In genomic region chr5:86885011-86885410, GRCh38 we compare ENCODE assay signal across 27 cellular contexts.
"Had no signal": no experiment of that assay in that cellular context is flagged by ENCODE, and none has a peak within 500 bp of the region (broad histone marks: within the 10 kb centered on the region; RNA-seq: fewer than 3 reads in every experiment).

No MANE protein-coding gene starts in this region.

- H3K4me3 ChIP-seq: stomach, suprapubic skin, thoracic aorta, thyroid gland, tibial artery, tibial nerve, transverse colon, upper lobe of left lung, upper lobe of right lung, uterus, vagina had no signal

- H3K27me3 Mint-ChIP-seq: stimulated activated memory B cell treated with anti-CD40 and anti-IgM and Interleukin-4, amounts not matched to agents 10 μg/mL and 1 μg/mL and 100 μg/mL, for 72 hours; stimulated activated naive CD8-positive, alpha-beta T cell treated with anti-CD3 and anti-CD28 coated beads, Interleukin-15, amount 100 ng/mL, for 72 hours had no signal

- H3K4me1 ChIP-seq: stomach, suprapubic skin, testis, thyroid gland, transverse colon, upper lobe of left lung, upper lobe of right lung, uterus, vagina had no signal

- H3K27ac Mint-ChIP-seq: stimulated activated effector memory CD8-positive, alpha-beta T cell treated with anti-CD3 and anti-CD28 coated beads, Interleukin-12 subunit alpha, Interleukin-12 subunit beta, amount 100 ng/mL, for 72 hours; stimulated activated memory B cell treated with anti-CD40 and anti-IgM and Interleukin-4, amounts not matched to agents 10 μg/mL and 1 μg/mL and 100 μg/mL, for 72 hours; stimulated activated naive B cell treated with anti-CD40 and anti-IgM and Interleukin-4, amounts not matched to agents 10 μg/mL and 1 μg/mL and 100 μg/mL, for 72 hours; stimulated activated naive CD8-positive, alpha-beta T cell treated with anti-CD3 and anti-CD28 coated beads, Interleukin-15, amount 100 ng/mL, for 72 hours; stimulated activated naive CD8-positive, alpha-beta T cell treated with anti-CD3 and anti-CD28 coated beads, Interleukin-15, Interleukin-2, amounts not matched to agents 100 ng/mL and 50 ng/mL, for 24 hours; type B pancreatic cell had no signal

- H3K27ac ChIP-seq: stomach, suprapubic skin, testis, thoracic aorta, thyroid gland, tibial artery, tibial nerve, transverse colon, upper lobe of left lung, upper lobe of right lung, uterus, vagina had no signal

- H3K4me1 Mint-ChIP-seq: stimulated activated memory B cell treated with anti-CD40 and anti-IgM and Interleukin-4, amounts not matched to agents 10 μg/mL and 1 μg/mL and 100 μg/mL, for 72 hours; stimulated activated naive B cell treated with anti-CD40 and anti-IgM and Interleukin-4, amounts not matched to agents 10 μg/mL and 1 μg/mL and 100 μg/mL, for 72 hours; stimulated activated naive CD8-positive, alpha-beta T cell treated with anti-CD3 and anti-CD28 coated beads, Interleukin-15, amount 100 ng/mL, for 72 hours had no signal

- H3K36me3 ChIP-seq: stomach, suprapubic skin, thoracic aorta, thyroid gland, tibial artery, tibial nerve, transverse colon, upper lobe of left lung, upper lobe of right lung, uterus, vagina had no signal

- H3K36me3 Mint-ChIP-seq: stimulated activated effector memory CD8-positive, alpha-beta T cell treated with anti-CD3 and anti-CD28 coated beads, Interleukin-12 subunit alpha, Interleukin-12 subunit beta, amount 100 ng/mL, for 72 hours; stimulated activated memory B cell treated with anti-CD40 and anti-IgM and Interleukin-4, amounts not matched to agents 10 μg/mL and 1 μg/mL and 100 μg/mL, for 72 hours; stimulated activated naive B cell treated with anti-CD40 and anti-IgM and Interleukin-4, amounts not matched to agents 10 μg/mL and 1 μg/mL and 100 μg/mL, for 72 hours; type B pancreatic cell had no signal

- H3K9me3 Mint-ChIP-seq: stimulated activated effector memory CD8-positive, alpha-beta T cell treated with anti-CD3 and anti-CD28 coated beads, Interleukin-12 subunit alpha, Interleukin-12 subunit beta, amount 100 ng/mL, for 72 hours; stimulated activated memory B cell treated with anti-CD40 and anti-IgM and Interleukin-4, amounts not matched to agents 10 μg/mL and 1 μg/mL and 100 μg/mL, for 72 hours; stimulated activated naive B cell treated with anti-CD40 and anti-IgM and Interleukin-4, amounts not matched to agents 10 μg/mL and 1 μg/mL and 100 μg/mL, for 72 hours; stimulated activated naive CD8-positive, alpha-beta T cell treated with anti-CD3 and anti-CD28 coated beads, Interleukin-15, amount 100 ng/mL, for 72 hours; stimulated activated naive CD8-positive, alpha-beta T cell treated with anti-CD3 and anti-CD28 coated beads, Interleukin-15, Interleukin-2, amounts not matched to agents 100 ng/mL and 50 ng/mL, for 24 hours; type B pancreatic cell had no signal

- H3K4me3 Mint-ChIP-seq: stimulated activated effector memory CD8-positive, alpha-beta T cell treated with anti-CD3 and anti-CD28 coated beads, Interleukin-12 subunit alpha, Interleukin-12 subunit beta, amount 100 ng/mL, for 72 hours; stimulated activated memory B cell treated with anti-CD40 and anti-IgM and Interleukin-4, amounts not matched to agents 10 μg/mL and 1 μg/mL and 100 μg/mL, for 72 hours; stimulated activated naive B cell treated with anti-CD40 and anti-IgM and Interleukin-4, amounts not matched to agents 10 μg/mL and 1 μg/mL and 100 μg/mL, for 72 hours; stimulated activated naive CD8-positive, alpha-beta T cell treated with anti-CD3 and anti-CD28 coated beads, Interleukin-15, amount 100 ng/mL, for 72 hours; stimulated activated naive CD8-positive, alpha-beta T cell treated with anti-CD3 and anti-CD28 coated beads, Interleukin-15, Interleukin-2, amounts not matched to agents 100 ng/mL and 50 ng/mL, for 24 hours; type B pancreatic cell had no signal

- DNase-seq: stimulated activated CD4-positive, alpha-beta T cell treated with anti-CD3 and anti-CD28 coated beads, Interleukin-2, amount 100 ng/mL, for 48 hours; stimulated activated CD4-positive, alpha-beta T cell treated with anti-CD3 and anti-CD28 coated beads, Interleukin-4, amount 100 ng/mL, for 1 hour; stimulated activated CD4-positive, alpha-beta T cell treated with anti-CD3 and anti-CD28 coated beads, Interleukin-4, amount 100 ng/mL, for 24 hours; stimulated activated CD4-positive, alpha-beta T cell treated with anti-CD3 and anti-CD28 coated beads, Interleukin-4, amount 100 ng/mL, for 4 hours; stimulated activated CD8-positive, alpha-beta memory T cell treated with anti-CD3 and anti-CD28 coated beads, Interleukin-4, amount 100 ng/mL, for 48 hours; stimulated activated naive B cell treated with anti-CD40 and anti-IgM and Interleukin-4, amounts not matched to agents 10 μg/mL and 1 μg/mL and 100 μg/mL, for 72 hours; stimulated activated naive CD4-positive, alpha-beta T cell; stimulated activated naive CD4-positive, alpha-beta T cell treated with Interleukin-2 at 50 U/mL for 16 hours; stimulated activated naive CD8-positive, alpha-beta T cell treated with anti-CD3 and anti-CD28 coated beads, Interleukin-15, amount 100 ng/mL, for 72 hours; stimulated activated naive CD8-positive, alpha-beta T cell treated with anti-CD3 and anti-CD28 coated beads, Interleukin-15, Interleukin-2, amounts not matched to agents 100 U/mL and 50 U/mL, for 24 hours; stomach; substantia nigra; testis; thyroid gland; tibial artery; transverse colon; upper lobe of right lung; uterus had no signal

- H3K9me3 ChIP-seq: stomach, suprapubic skin, testis, thoracic aorta, thyroid gland, tibial artery, tibial nerve, transverse colon, upper lobe of left lung, upper lobe of right lung, uterus, vagina had no signal

- ATAC-seq: stimulated activated effector memory CD8-positive, alpha-beta T cell treated with anti-CD3 and anti-CD28 coated beads, Interleukin-12 subunit alpha, Interleukin-12 subunit beta, amount 100 ng/mL, for 72 hours; stimulated activated memory B cell treated with anti-CD40 and anti-IgM and Interleukin-4, amounts not matched to agents 10 μg/mL and 1 μg/mL and 100 μg/mL, for 72 hours; stimulated activated naive B cell treated with anti-CD40 and anti-IgM and Interleukin-4, amounts not matched to agents 10 μg/mL and 1 μg/mL and 100 μg/mL, for 72 hours; stimulated activated naive CD8-positive, alpha-beta T cell treated with anti-CD3 and anti-CD28 coated beads, Interleukin-15, amount 100 ng/mL, for 72 hours; stimulated activated naive CD8-positive, alpha-beta T cell treated with anti-CD3 and anti-CD28 coated beads, Interleukin-15, Interleukin-2, amounts not matched to agents 100 U/mL and 50 U/mL, for 24 hours; upper lobe of right lung had no signal

- H3K27me3 ChIP-seq: stomach, suprapubic skin, testis, thyroid gland, tibial artery, tibial nerve, transverse colon, upper lobe of left lung, upper lobe of right lung, uterus, vagina had no signal
